ENCODE assay signal across 1 cellular context in the genomic region with DNA sequence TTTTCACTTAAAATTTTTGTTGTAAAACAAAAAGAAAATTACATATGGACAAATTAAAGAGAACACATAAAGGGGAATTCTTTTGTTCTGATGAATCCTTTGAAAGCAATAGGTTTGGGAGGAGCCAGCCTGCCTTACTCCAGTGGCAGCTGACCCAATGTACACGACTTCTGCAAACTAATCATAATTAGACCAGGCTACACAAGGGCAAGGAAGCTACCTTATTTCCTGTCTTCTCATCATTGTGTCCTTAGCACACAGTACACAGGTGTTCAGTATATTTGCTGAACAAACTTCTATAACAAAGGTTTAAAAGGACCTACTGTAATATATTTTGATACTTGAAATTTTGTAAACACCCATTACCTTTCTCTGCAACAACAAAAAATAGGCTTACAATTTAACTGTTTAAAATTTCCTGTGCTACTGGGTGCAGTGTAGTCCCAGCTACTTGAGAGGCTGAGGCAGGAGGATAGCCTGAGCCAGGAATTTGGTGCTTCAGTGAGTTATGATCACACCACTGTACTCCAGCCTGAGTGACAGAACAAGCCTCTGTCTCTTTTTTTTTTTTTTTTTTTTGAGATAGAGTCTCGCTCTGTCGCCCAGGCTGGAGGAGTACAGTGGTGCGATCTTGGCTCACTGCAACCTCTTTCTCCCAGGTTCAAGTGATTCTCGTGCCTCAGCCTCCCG.
TF ChIP-seq lines count a peak whose summit lies in the region.

No MANE protein-coding gene starts in this region.

TF ChIP-seq in GM23338, 12 proteins besides CTCF, POLR2A, EP300 and RAD21 (continued from another document):
- no peak for TF ChIP-seq ZNF462 (CRISPR knock-in tag; IDR thresholded peaks at IDR 0.05)
- no peak for TF ChIP-seq REST (IDR thresholded peaks at IDR 0.05; ENCODE audit: unreplicated experiment)
- TF ChIP-seq, protein P1, sequence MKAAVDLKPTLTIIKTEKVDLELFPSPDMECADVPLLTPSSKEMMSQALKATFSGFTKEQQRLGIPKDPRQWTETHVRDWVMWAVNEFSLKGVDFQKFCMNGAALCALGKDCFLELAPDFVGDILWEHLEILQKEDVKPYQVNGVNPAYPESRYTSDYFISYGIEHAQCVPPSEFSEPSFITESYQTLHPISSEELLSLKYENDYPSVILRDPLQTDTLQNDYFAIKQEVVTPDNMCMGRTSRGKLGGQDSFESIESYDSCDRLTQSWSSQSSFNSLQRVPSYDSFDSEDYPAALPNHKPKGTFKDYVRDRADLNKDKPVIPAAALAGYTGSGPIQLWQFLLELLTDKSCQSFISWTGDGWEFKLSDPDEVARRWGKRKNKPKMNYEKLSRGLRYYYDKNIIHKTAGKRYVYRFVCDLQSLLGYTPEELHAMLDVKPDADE (IDR thresholded peaks at IDR 0.05), result no peak
- TF ChIP-seq JUNB (IDR thresholded peaks at IDR 0.05; ENCODE audit: unreplicated experiment), result no peak
